ENCODE assay signal across 10 cellular contexts in the genomic region with DNA sequence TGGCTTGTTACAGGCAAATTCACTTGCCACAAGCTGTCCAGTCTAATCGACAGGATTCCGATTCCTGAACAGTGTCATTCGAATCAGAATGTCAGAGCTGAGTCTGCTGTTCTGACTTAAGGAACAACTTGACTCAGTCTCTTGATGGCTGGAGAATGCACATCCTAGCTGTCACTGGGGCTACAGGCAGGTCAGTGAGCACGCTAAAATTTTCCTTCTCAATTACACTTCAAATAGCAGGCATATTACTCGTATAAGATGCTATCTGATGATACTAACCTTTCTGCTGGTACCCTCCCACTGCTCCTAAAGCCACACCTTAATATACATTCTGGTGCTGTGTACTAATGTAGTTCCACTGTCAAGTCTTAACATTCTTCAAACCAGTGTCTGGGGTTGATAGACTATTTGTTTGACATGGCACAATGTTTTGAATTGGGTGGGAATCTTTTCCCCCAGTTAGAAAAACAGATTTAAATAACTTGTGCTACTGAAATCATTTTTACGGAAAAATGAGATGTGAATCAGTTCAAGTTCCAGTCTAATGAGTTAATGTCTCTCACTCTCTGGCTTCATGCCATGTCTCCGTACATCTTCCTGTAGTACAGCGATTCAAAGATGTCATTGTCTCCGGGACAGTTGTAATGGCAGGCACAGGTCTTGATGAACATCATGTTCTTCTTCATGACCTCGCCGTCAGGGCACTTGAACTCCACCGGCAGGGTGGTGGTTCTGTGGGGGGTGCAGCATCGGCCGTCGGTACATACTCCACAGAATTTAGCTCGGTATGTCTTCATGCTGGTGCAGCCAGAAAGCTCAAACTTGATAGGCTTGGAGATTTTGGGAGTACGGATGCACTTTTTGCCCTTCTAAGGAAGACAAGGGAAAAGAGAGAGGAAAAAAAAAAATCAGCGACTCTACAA. TPM values are rescaled to one million over a fixed set of nuclear protein-coding genes. Genes with fewer than 3 reads are reported as not detected.
A peak's percentile ranks its signal among the peaks of the same experiment; 100 is the strongest.
DNase-seq lines count a peak whose midpoint lies in the region; ATAC-seq, FAIRE-seq and TF ChIP-seq lines count a peak whose summit lies in the region.
"Had no signal": no experiment of that assay in that cellular context is flagged by ENCODE, and none has a peak within 500 bp of the region (broad histone marks: within the 10 kb centered on the region; RNA-seq: fewer than 3 reads in every experiment).

No MANE protein-coding gene starts in this region.

- H3K9me3 ChIP-seq in pancreas, result no peaks in the 10 kb centered on the region

- peaks cover 11 to 28% (median 18%) of the 10 kb centered on the region in 3 donors for H3K27me3 Mint-ChIP-seq in immature natural killer cell (ENCODE audit: low read depth in 3 of 3)

- no peak overlapping the region for H3K27ac Mint-ChIP-seq in immature natural killer cell

- 77 to 82% methylated on average over 18 of the region's 18 CpGs for WGBS in pancreas, 2 donors

- intact Hi-C loops in pancreas (cut with DNase I), result no loop called here

- FAIRE-seq in pancreas (lab: Jason Lieb, UNC), result no peak
- FAIRE-seq: GM18507 had no signal

- peaks cover 0 to 9% (median 0%) of the 10 kb centered on the region in 3 donors for H3K36me3 ChIP-seq in pancreas

- peaks cover 0 to 3% (median 0%) of the 10 kb centered on the region in 3 donors for H3K4me1 ChIP-seq in pancreas

- H3K9me3 Mint-ChIP-seq in immature natural killer cell, result peaks cover 0 to 2% (median 0%) of the 10 kb centered on the region in 6 donors

- no peaks in the 10 kb centered on the region for H3K27me3 ChIP-seq in pancreas

- H3K36me3 Mint-ChIP-seq in immature natural killer cell, result no peaks in the 10 kb centered on the region

- peak; percentile 35 for DNase-seq in H4 (ENCODE audit: low spot score)
- peak; percentile 90 for DNase-seq in astrocyte of the hippocampus (ENCODE audit: low read depth, low spot score)
- no peak for DNase-seq in immature natural killer cell
- no peak for DNase-seq in skeletal muscle cell (ENCODE audit: low read depth)
- DNase-seq in pancreas, result no peak
- DNase-seq: activated CD8-positive, alpha-beta memory T cell treated with anti-CD3 and anti-CD28 coated beads for 24 hours had no signal

- peak overlapping the region in 1 of 4 donors; percentile 77 for H3K27ac ChIP-seq in pancreas

- no peak for ATAC-seq in GM21786 (IDR thresholded peaks at IDR 0.05; ENCODE audit: unreplicated experiment)
- no peak for ATAC-seq in HG02610 (IDR thresholded peaks at IDR 0.05; ENCODE audit: unreplicated experiment)
- ATAC-seq in pancreas, result no peak
- ATAC-seq in GM19351 (IDR thresholded peaks at IDR 0.05; ENCODE audit: unreplicated experiment), result no peak

- H3K4me1 Mint-ChIP-seq in immature natural killer cell, result peaks cover 10 to 21% of the 10 kb centered on the region in 2 donors

- H3K4me3 Mint-ChIP-seq in immature natural killer cell, result peak overlapping the region in 4 of 5 donors; percentile 36 to 77 (median 60)

- no peak for TF ChIP-seq CTCF in pancreas (IDR thresholded peaks at IDR 0.05)

- H3K4me3 ChIP-seq in skeletal muscle cell (ENCODE audit: low read depth, low read length) (peak overlapping the region; percentile 68), pancreas (peak overlapping the region in 2 of 4 donors; percentile 67 to 68)

RNA-seq across cellular contexts. Expression of gene CCN2, which starts 2.2 kb away (rescaled TPM):
- 12.4 and 16.4 TPM in 2 replicates for total RNA-seq in H4 (2014; rRNA removed; shearing (Covaris generic))
- polyA plus RNA-seq in immature natural killer cell, result not detected
- 10 to 100 TPM; 22.5 to 68.2 (median 37.7) TPM for total RNA-seq in pancreas
- polyA plus RNA-seq in pancreas, result 10 to 100 TPM; 18.4 to 30.4 TPM

Comparison
In these comparisons a context has a peak if more than half of its experiments do, and no peak if none do; other contexts are left out.
1. DNase-seq: peak in H4 (single experiment) and astrocyte of the hippocampus (single experiment); none in immature natural killer cell (0 of 3), skeletal muscle cell (single experiment) and pancreas (0 of 6).